8 cellular contexts compared by ENCODE assay signal in the genomic region with DNA sequence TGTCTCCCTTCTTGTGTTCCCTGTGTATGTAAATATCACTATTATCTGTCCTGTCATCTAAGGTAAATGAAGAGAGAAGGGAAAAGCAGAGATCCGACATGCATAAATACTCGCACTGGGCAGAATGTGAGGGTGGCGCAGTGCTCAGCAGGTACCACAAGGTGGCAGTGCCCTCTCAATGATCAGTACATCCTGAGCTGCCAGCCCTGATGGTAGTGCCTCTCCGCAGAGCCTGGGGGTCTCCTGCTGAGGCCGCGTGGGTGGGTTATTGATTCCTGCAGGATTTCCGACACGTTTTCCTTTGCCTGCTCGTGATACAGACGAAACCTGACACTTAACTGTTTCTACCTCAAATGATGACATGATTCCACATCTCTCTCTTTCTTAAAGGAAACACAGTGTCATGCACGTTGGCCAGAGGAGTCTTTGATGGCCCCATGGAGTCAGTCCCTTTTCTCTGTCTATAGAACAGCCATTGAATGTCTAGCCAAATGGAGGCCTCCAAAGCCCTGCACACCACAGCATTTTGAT.
DNase-seq lines count a peak whose midpoint lies in the region; ATAC-seq and TF ChIP-seq lines count a peak whose summit lies in the region.

No MANE protein-coding gene starts in this region.

- ATAC-seq in GM18868 (IDR thresholded peaks at IDR 0.05; ENCODE audit: unreplicated experiment) = peak; percentile 91
- peak; percentile 96 for ATAC-seq in HG03064 (IDR thresholded peaks at IDR 0.05; ENCODE audit: low read depth, unreplicated experiment)

- peak; percentile 18 for DNase-seq in AG09319 (ENCODE audit: extremely low read depth, low read depth)
- peak; percentile 45 for DNase-seq in NCI-H2171 (lab: John Stamatoyannopoulos, UW)
- peak; percentile 41 for DNase-seq in activated CD4-positive, CD25-positive, alpha-beta regulatory T cell treated with anti-CD3 and anti-CD28 coated beads, Interleukin-2, amount 50 U/mL, for 16 hours (ENCODE audit: low read depth, low spot score)
- peak; percentile 45 for DNase-seq in central memory CD4-positive, alpha-beta T cell
- peak; percentile 77 for DNase-seq in left kidney (ENCODE audit: low read depth, low spot score)
- peak; percentile 74 for DNase-seq in stimulated activated CD4-positive, alpha-beta T cell treated with anti-CD3 and anti-CD28 coated beads, Interleukin-2, amount 100 ng/mL, for 48 hours

- peak; percentile 98 for TF ChIP-seq CTCF in AG09319 (IDR thresholded peaks at IDR 0.05; ENCODE audit: low read depth, low read length)

Comparison
In these comparisons a context has a peak if more than half of its experiments do, and no peak if none do; other contexts are left out.
1. Peak in every context shown above with its lines: DNase-seq and ATAC-seq.
2. DNase-seq: peak in every context shown above with its lines; median percentile 77 in left kidney; 74 in stimulated activated CD4-positive, alpha-beta T cell treated with anti-CD3 and anti-CD28 coated beads, Interleukin-2, amount 100 ng/mL, for 48 hours; 45 in NCI-H2171; 45 in central memory CD4-positive, alpha-beta T cell; 41 in activated CD4-positive, CD25-positive, alpha-beta regulatory T cell treated with anti-CD3 and anti-CD28 coated beads, Interleukin-2, amount 50 U/mL, for 16 hours; 18 in AG09319.